In the genomic region with DNA sequence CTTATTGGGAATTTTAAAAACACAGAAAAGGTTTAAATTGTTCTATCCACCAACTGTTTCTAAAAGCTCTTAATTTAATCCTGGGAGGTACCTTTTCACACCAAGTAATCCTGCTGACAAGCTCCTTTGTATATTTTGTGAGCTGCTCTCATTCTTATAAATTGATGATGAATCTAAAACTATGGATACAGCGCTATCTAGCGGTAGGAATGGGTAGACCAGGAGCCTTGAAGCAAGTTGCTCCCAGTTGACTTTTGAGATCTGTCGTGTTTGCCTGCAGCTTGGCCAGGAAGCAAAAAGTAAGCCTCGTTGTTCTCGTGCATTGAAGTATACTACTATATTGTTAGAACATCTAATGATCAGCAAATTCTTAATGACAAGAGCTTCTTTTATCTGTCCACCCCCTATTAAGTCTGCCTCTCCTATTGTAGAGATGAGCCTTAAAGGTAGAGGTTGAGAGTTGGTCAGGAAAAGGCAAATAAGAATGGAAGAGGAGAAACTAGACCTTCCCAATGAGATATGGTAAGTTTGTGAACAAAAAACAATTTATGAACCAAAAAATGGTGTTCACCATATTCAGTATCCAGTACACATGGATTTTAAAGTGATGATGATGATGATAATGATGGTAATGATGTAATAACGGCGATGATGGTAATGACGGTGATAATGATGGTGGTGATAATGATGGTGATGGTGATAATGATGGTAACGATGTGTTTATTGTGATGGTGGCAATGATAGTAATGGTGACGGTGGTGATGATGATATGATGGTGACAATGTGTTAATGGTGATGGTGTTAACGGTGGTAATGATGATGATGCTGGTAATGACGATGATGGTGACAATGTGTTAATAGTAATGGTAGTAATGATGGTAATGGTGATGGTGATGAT, we compare ENCODE assay signal across 9 cellular contexts.
DNase-seq lines count a peak whose midpoint lies in the region; ATAC-seq and TF ChIP-seq lines count a peak whose summit lies in the region.
"Had no signal": no experiment of that assay in that cellular context is flagged by ENCODE, and none has a peak within 500 bp of the region (broad histone marks: within the 10 kb centered on the region; RNA-seq: fewer than 3 reads in every experiment).

No MANE protein-coding gene starts in this region.

- no peaks in the 10 kb centered on the region for H3K9me3 ChIP-seq in ascending aorta
- H3K9me3 ChIP-seq in hepatocyte (ENCODE audit: low read depth): no peaks in the 10 kb centered on the region
- H3K9me3 ChIP-seq in smooth muscle cell (replicated peaks; ENCODE audit: low read depth): no peaks in the 10 kb centered on the region

- DNase-seq in stimulated activated CD4-positive, alpha-beta T cell treated with anti-CD3 and anti-CD28 coated beads, Interleukin-1b, Interleukin-23, amount 100 ng/mL, for 48 hours: peak; percentile 6
- no peak for DNase-seq in stimulated activated CD4-positive, alpha-beta T cell treated with anti-CD3 and anti-CD28 coated beads, Interleukin-4, amount 100 ng/mL, for 1 hour
- peak; percentile 9 for DNase-seq in NCI-H510A (lab: John Stamatoyannopoulos, UW)
- no peak for DNase-seq in ascending aorta (ENCODE audit: low spot score in 2 of 2)
- peak; percentile 89 for DNase-seq in hepatocyte (ENCODE audit: low spot score)
- peak; percentile 1 for DNase-seq in smooth muscle cell (lab: John Stamatoyannopoulos, UW; ENCODE audit: unreplicated experiment)
- DNase-seq in T-cell: no peak

- no peaks in the 10 kb centered on the region for H3K4me1 Mint-ChIP-seq in T-cell
- H3K4me1 Mint-ChIP-seq: memory B cell had no signal

- ATAC-seq in HG02981 (IDR thresholded peaks at IDR 0.05; ENCODE audit: unreplicated experiment) (peak; percentile 67), T-cell (replicated peaks in 1 of 4) (no peak)

- no peaks in the 10 kb centered on the region for H3K36me3 ChIP-seq in ascending aorta
- no peaks in the 10 kb centered on the region for H3K36me3 ChIP-seq in hepatocyte (replicated peaks; ENCODE audit: insufficient read depth, low read depth)
- no peaks in the 10 kb centered on the region for H3K36me3 ChIP-seq in smooth muscle cell (ENCODE audit: low read depth)

- POLR2A ChIA-PET in T-cell (lab: Charles Lee): no interaction called here

- H3K27ac Mint-ChIP-seq in T-cell: no peak overlapping the region
- H3K27ac Mint-ChIP-seq: memory B cell had no signal

- H3F3A ChIP-seq in smooth muscle cell (ENCODE audit: low read depth): no peaks in the 10 kb centered on the region

- CTCF ChIA-PET in T-cell (lab: Charles Lee): interaction anchor here in 1 of 2 donors (0.8 kb wide), 1 partner anchor 136 kb away, joined by 3 read pairs; no protein-coding TSS in a partner anchor

- no peaks in the 10 kb centered on the region for H3K79me2 ChIP-seq in hepatocyte
- H3K79me2 ChIP-seq in smooth muscle cell (ENCODE audit: low read depth): no peaks in the 10 kb centered on the region

- H3K4me3 ChIP-seq in ascending aorta: no peak overlapping the region
- H3K4me3 ChIP-seq in hepatocyte: no peak overlapping the region
- H3K4me3 ChIP-seq in smooth muscle cell: no peak overlapping the region

- WGBS in hepatocyte (ENCODE audit: low lambda C conversion rate, missing lambda C conversion rate): 58% methylated on average over 12 of the region's 12 CpGs
- WGBS in smooth muscle cell (ENCODE audit: low lambda C conversion rate): 60% methylated on average over 12 of the region's 12 CpGs

- no peaks in the 10 kb centered on the region for H3K36me3 Mint-ChIP-seq in T-cell
- H3K36me3 Mint-ChIP-seq: memory B cell had no signal

- H3K9me3 Mint-ChIP-seq in T-cell: no peaks in the 10 kb centered on the region
- H3K9me3 Mint-ChIP-seq: memory B cell had no signal

- no peaks in the 10 kb centered on the region for H3K27me3 Mint-ChIP-seq in T-cell

- no peak overlapping the region for H3K9ac ChIP-seq in smooth muscle cell (ENCODE audit: low read depth)

- intact Hi-C loops in ascending aorta (cut with DNase I): no loop called here

- H3K27me3 ChIP-seq in ascending aorta: no peaks in the 10 kb centered on the region
- H3K27me3 ChIP-seq in hepatocyte: no peaks in the 10 kb centered on the region
- H3K27me3 ChIP-seq in smooth muscle cell (ENCODE audit: low read depth): no peaks in the 10 kb centered on the region

- TF ChIP-seq CTCF in ascending aorta (IDR thresholded peaks at IDR 0.05) (peak; percentile 33 to 78 (median 60)), hepatocyte (IDR thresholded peaks at IDR 0.05; ENCODE audit: poor library complexity) (peak; percentile 88), smooth muscle cell (IDR thresholded peaks at IDR 0.05; ENCODE audit: borderline replicate concordance, insufficient read depth, poor library complexity, severe bottlenecking) (peak; percentile 95)

- H4K20me1 ChIP-seq in hepatocyte (ENCODE audit: insufficient read depth, poor library complexity, severe bottlenecking) (no peaks in the 10 kb centered on the region), smooth muscle cell (ENCODE audit: low read depth) (no peaks in the 10 kb centered on the region)

- H3K4me2 ChIP-seq in hepatocyte (no peak overlapping the region), smooth muscle cell (no peak overlapping the region)

- no peaks in the 10 kb centered on the region for H3K9me2 ChIP-seq in hepatocyte (replicated peaks; ENCODE audit: insufficient read depth)

- H2AFZ ChIP-seq in hepatocyte (no peak overlapping the region), smooth muscle cell (ENCODE audit: low read depth) (no peak overlapping the region)

- H3K27ac ChIP-seq in ascending aorta: no peak overlapping the region
- no peak overlapping the region for H3K27ac ChIP-seq in hepatocyte
- H3K27ac ChIP-seq in smooth muscle cell (ENCODE audit: low read depth): no peak overlapping the region

- no peak overlapping the region for H3K4me3 Mint-ChIP-seq in T-cell
- H3K4me3 Mint-ChIP-seq: memory B cell had no signal

- H3K4me1 ChIP-seq in ascending aorta: no peaks in the 10 kb centered on the region
- peaks cover 7% of the 10 kb centered on the region for H3K4me1 ChIP-seq in hepatocyte (ENCODE audit: insufficient read depth)
- no peaks in the 10 kb centered on the region for H3K4me1 ChIP-seq in smooth muscle cell (ENCODE audit: low read depth)

Comparison
In these comparisons a context has a peak if more than half of its experiments do, and no peak if none do; other contexts are left out.
1. DNase-seq: peak in stimulated activated CD4-positive, alpha-beta T cell treated with anti-CD3 and anti-CD28 coated beads, Interleukin-1b, Interleukin-23, amount 100 ng/mL, for 48 hours (single experiment), NCI-H510A (single experiment), hepatocyte (single experiment) and smooth muscle cell (single experiment); none in stimulated activated CD4-positive, alpha-beta T cell treated with anti-CD3 and anti-CD28 coated beads, Interleukin-4, amount 100 ng/mL, for 1 hour (single experiment), ascending aorta (0 of 2) and T-cell (0 of 34).
2. Peak in every context shown above with its lines, with median percentiles within 50 percentile points of each other: CTCF ChIP-seq.